Comparison of ENCODE assay signal across 20 cellular contexts in the genomic region with DNA sequence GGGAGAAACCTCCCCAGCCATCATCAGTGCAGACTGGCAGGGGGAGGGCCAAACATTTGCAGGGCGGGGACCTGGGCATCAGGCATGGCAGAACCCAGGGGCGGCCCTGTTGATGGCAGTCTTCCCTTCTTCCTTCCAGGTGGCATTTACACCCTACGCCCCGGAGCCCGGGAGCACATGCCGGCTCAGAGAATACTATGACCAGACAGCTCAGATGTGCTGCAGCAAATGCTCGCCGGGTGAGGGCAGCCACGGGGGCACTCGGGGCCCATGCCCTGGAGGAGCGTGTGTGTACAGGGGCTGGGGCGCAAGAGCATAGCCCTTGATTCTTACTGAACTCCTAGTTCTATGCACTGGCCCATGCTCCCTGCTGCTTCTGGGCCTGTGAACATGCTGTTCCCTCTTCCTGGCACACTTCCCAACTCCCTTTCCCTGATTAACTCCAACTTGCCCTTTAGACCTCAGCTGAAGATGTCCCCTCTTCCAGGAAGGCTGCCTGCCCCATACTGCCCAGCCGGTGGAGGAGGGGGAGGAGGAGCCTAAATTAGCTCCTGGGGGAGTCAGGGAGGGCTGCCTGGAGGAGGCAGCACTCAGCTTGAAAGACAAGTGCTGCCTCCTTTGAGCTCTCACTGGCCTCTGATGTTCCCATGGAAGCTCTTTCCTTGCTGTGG. TPM values are rescaled to one million over a fixed set of nuclear protein-coding genes. Genes with fewer than 3 reads are reported as not detected.
A peak's percentile ranks its signal among the peaks of the same experiment; 100 is the strongest.
DNase-seq lines count a peak whose midpoint lies in the region; ATAC-seq and TF ChIP-seq lines count a peak whose summit lies in the region.
"Had no signal": no experiment of that assay in that cellular context is flagged by ENCODE, and none has a peak within 500 bp of the region (broad histone marks: within the 10 kb centered on the region; RNA-seq: fewer than 3 reads in every experiment).

No MANE protein-coding gene starts in this region.

- H3K27me3 ChIP-seq in GM23338 (ENCODE audit: insufficient read depth): no peaks in the 10 kb centered on the region
- H3K27me3 ChIP-seq in BE2C: peaks cover 10% of the 10 kb centered on the region; the same call in 1 of the 2 replicates
- H3K27me3 ChIP-seq: brain microvascular endothelial cell, testis had no signal

- ATAC-seq in GM23338 (peak; percentile 12), natural killer cell (no peak)
- ATAC-seq: left ventricle myocardium superior had no signal

- H3K36me3 Mint-ChIP-seq in GM23338 (ENCODE audit: low read depth): peaks cover 11% of the 10 kb centered on the region
- peaks cover 66% of the 10 kb centered on the region for H3K36me3 Mint-ChIP-seq in activated T-helper 2 cell treated with anti-CD3 and anti-CD28 coated beads, Interferon-gamma antibody, Interleukin-2, Interleukin-4, amounts not matched to agents 10 μg/mL and 5 μg/mL and 100 μg/mL, durations not matched to agents 14 hours and 24 hours and 36 hours (ENCODE audit: low read depth)
- no peaks in the 10 kb centered on the region for H3K36me3 Mint-ChIP-seq in natural killer cell

- H3K27me3 Mint-ChIP-seq in GM23338 (ENCODE audit: insufficient read depth, low read depth, poor library complexity) (peaks cover 7% of the 10 kb centered on the region), natural killer cell (ENCODE audit: low read depth in 2 of 2) (no peaks in the 10 kb centered on the region)
- no peaks in the 10 kb centered on the region for H3K27me3 Mint-ChIP-seq in activated T-helper 2 cell treated with anti-CD3 and anti-CD28 coated beads, Interferon-gamma antibody, Interleukin-2, Interleukin-4, amounts not matched to agents 10 μg/mL and 5 μg/mL and 100 μg/mL, durations not matched to agents 14 hours and 24 hours and 36 hours (ENCODE audit: low read depth)
- H3K27me3 Mint-ChIP-seq: activated naive CD8-positive, alpha-beta T cell treated with anti-CD3 and anti-CD28 coated beads for 36 hours had no signal

- peaks cover 19% of the 10 kb centered on the region for H3K4me1 Mint-ChIP-seq in GM23338
- H3K4me1 Mint-ChIP-seq in activated T-helper 2 cell treated with anti-CD3 and anti-CD28 coated beads, Interferon-gamma antibody, Interleukin-2, Interleukin-4, amounts not matched to agents 10 μg/mL and 5 μg/mL and 100 μg/mL, durations not matched to agents 14 hours and 24 hours and 36 hours (ENCODE audit: low read depth): peaks cover 37% of the 10 kb centered on the region
- peaks cover 48 to 82% of the 10 kb centered on the region in 2 donors for H3K4me1 Mint-ChIP-seq in natural killer cell

- H3K36me3 ChIP-seq in GM23338 (ENCODE audit: insufficient read depth): no peaks in the 10 kb centered on the region
- no peaks in the 10 kb centered on the region for H3K36me3 ChIP-seq in BE2C
- H3K36me3 ChIP-seq: brain microvascular endothelial cell, HAP-1 had no signal

- H3K4me3 Mint-ChIP-seq in GM23338 (no peak overlapping the region), natural killer cell (no peak overlapping the region)
- no peak overlapping the region for H3K4me3 Mint-ChIP-seq in activated T-helper 2 cell treated with anti-CD3 and anti-CD28 coated beads, Interferon-gamma antibody, Interleukin-2, Interleukin-4, amounts not matched to agents 10 μg/mL and 5 μg/mL and 100 μg/mL, durations not matched to agents 14 hours and 24 hours and 36 hours (ENCODE audit: low read depth)
- H3K4me3 Mint-ChIP-seq: activated naive CD8-positive, alpha-beta T cell treated with anti-CD3 and anti-CD28 coated beads for 36 hours had no signal

- H2AFZ ChIP-seq in GM23338: no peak overlapping the region
- H2AFZ ChIP-seq: parathyroid adenoma had no signal

- peaks cover 14% of the 10 kb centered on the region for H3K9me3 Mint-ChIP-seq in GM23338
- no peaks in the 10 kb centered on the region for H3K9me3 Mint-ChIP-seq in activated T-helper 2 cell treated with anti-CD3 and anti-CD28 coated beads, Interferon-gamma antibody, Interleukin-2, Interleukin-4, amounts not matched to agents 10 μg/mL and 5 μg/mL and 100 μg/mL, durations not matched to agents 14 hours and 24 hours and 36 hours
- no peaks in the 10 kb centered on the region for H3K9me3 Mint-ChIP-seq in natural killer cell
- H3K9me3 Mint-ChIP-seq: activated naive CD8-positive, alpha-beta T cell treated with anti-CD3 and anti-CD28 coated beads for 36 hours had no signal

- H3K27ac Mint-ChIP-seq in GM23338: no peak overlapping the region
- H3K27ac Mint-ChIP-seq in activated T-helper 2 cell treated with anti-CD3 and anti-CD28 coated beads, Interferon-gamma antibody, Interleukin-2, Interleukin-4, amounts not matched to agents 10 μg/mL and 5 μg/mL and 100 μg/mL, durations not matched to agents 14 hours and 24 hours and 36 hours: peak overlapping the region; percentile 67
- peak overlapping the region; percentile 66 to 99 for H3K27ac Mint-ChIP-seq in natural killer cell
- H3K27ac Mint-ChIP-seq: activated naive CD8-positive, alpha-beta T cell treated with anti-CD3 and anti-CD28 coated beads for 36 hours had no signal

- no peaks in the 10 kb centered on the region for H4K20me1 ChIP-seq in GM23338 (replicated peaks; ENCODE audit: insufficient read depth)

- H3K4me3 ChIP-seq in GM23338: no peak overlapping the region
- H3K4me3 ChIP-seq in BE2C (ENCODE audit: low read depth, low read length): no peak overlapping the region
- H3K4me3 ChIP-seq: HAP-1, testis had no signal

- H3K27ac ChIP-seq in C4-2B: peak overlapping the region; percentile 61
- H3K27ac ChIP-seq in GM23338 (ENCODE audit: low read depth): no peak overlapping the region
- H3K27ac ChIP-seq: brain microvascular endothelial cell, parathyroid adenoma, testis had no signal

- H3K4me1 ChIP-seq in GM23338 (ENCODE audit: insufficient read depth) (peaks cover 7% of the 10 kb centered on the region; the same call in 1 of the 2 replicates), BE2C (no peaks in the 10 kb centered on the region)
- H3K4me1 ChIP-seq: parathyroid adenoma had no signal

- TF ChIP-seq CTCF in C4-2B (conservative IDR thresholded peaks at IDR 0.05): no peak
- TF ChIP-seq CTCF in GM23338 (conservative IDR thresholded peaks at IDR 0.05; ENCODE audit: low read depth in 2 of 2): no peak
- TF ChIP-seq CTCF in natural killer cell (IDR thresholded peaks at IDR 0.05): no peak
- no peak for TF ChIP-seq CTCF in BE2C (IDR thresholded peaks at IDR 0.05; ENCODE audit: low read depth, low read length)

- intact Hi-C loops in activated T-helper 2 cell treated with anti-CD3 and anti-CD28 coated beads, Interferon-gamma antibody, Interleukin-2, Interleukin-4, amounts not matched to agents 10 μg/mL and 5 μg/mL and 100 μg/mL, durations not matched to agents 14 hours and 24 hours and 36 hours (cut with micrococcal nuclease): no loop called here
- intact Hi-C loops in natural killer cell (cut with micrococcal nuclease): no loop called here

- H3K79me2 ChIP-seq in GM23338 (replicated peaks; ENCODE audit: insufficient read depth): no peaks in the 10 kb centered on the region
- H3K79me2 ChIP-seq: parathyroid adenoma had no signal

- H3K9me2 ChIP-seq in GM23338 (ENCODE audit: insufficient read depth): no peaks in the 10 kb centered on the region

- H3F3A ChIP-seq in GM23338 (replicated peaks; ENCODE audit: low read depth): no peaks in the 10 kb centered on the region

- 0 out of 2 replicates have a peak overlapping the region, but pooled peaks have one; percentile 38 for H3K4me2 ChIP-seq in GM23338

- H3K9me3 ChIP-seq in BE2C: no peaks in the 10 kb centered on the region
- H3K9me3 ChIP-seq: HAP-1, testis had no signal

- no peak for DNase-seq in GM23338 (ENCODE audit: low spot score)
- no peak for DNase-seq in activated T-helper 2 cell treated with anti-CD3 and anti-CD28 coated beads, Interferon-gamma antibody, Interleukin-2, Interleukin-4, amounts not matched to agents 10 μg/mL and 5 μg/mL and 100 μg/mL, durations not matched to agents 14 hours and 24 hours and 36 hours (ENCODE audit: low spot score)
- no peak for DNase-seq in natural killer cell
- DNase-seq in amniotic stem cell (lab: John Stamatoyannopoulos, UW): no peak
- DNase-seq in C1 segment of cervical spinal cord (lab: John Stamatoyannopoulos, UW): no peak
- no peak for DNase-seq in BE2C
- no peak for DNase-seq in activated CD4-positive, CD25-positive, alpha-beta regulatory T cell treated with anti-CD3 and anti-CD28 coated beads, Interleukin-2, amount 50 U/mL, for 72 hours
- DNase-seq: activated CD4-positive, CD25-positive, alpha-beta regulatory T cell; activated naive CD8-positive, alpha-beta T cell treated with anti-CD3 and anti-CD28 coated beads for 36 hours; cortex of kidney; DMS79; left ventricle myocardium superior; NCI-H187; stimulated activated CD4-positive, alpha-beta T cell treated with anti-CD3 and anti-CD28 coated beads, Interleukin-4, amount 100 ng/mL, for 24 hours; testis had no signal

TF ChIP-seq in GM23338, 12 proteins besides CTCF, POLR2A, EP300 and RAD21 (continues in another document):
- TF ChIP-seq NANOG (IDR thresholded peaks at IDR 0.05; ENCODE audit: borderline replicate concordance): no peak

RNA-seq across cellular contexts. Expression of a gene that starts 22.0 kb away (rescaled TPM):
- total RNA-seq in GM23338 (2014; rRNA removed; shearing (Covaris generic)): 1.8 and 4.1 TPM in 2 replicates
- 0.68 and 0.91 TPM in 2 replicates for polyA plus RNA-seq in GM23338 (2016; fragmentation: Nextera tagmentation; extraction: Ambion mirVana)
- 150 and 153 TPM in 2 replicates for total RNA-seq in activated T-helper 2 cell treated with anti-CD3 and anti-CD28 coated beads, Interferon-gamma antibody, Interleukin-2, Interleukin-4, amounts not matched to agents 10 μg/mL and 5 μg/mL and 100 μg/mL, durations not matched to agents 14 hours and 24 hours and 36 hours
- 100 to 1,000 TPM; 152 to 173 (median 172) TPM for total RNA-seq in natural killer cell
- 0.77 TPM for polyA plus RNA-seq in BE2C (2012; ENCODE audit: insufficient read depth, insufficient read length, low read depth)
- total RNA-seq: MCF 10A had no signal

RNA-seq across cellular contexts. Expression of a gene that starts 41.0 kb away (rescaled TPM):
- 34.7 and 34.9 TPM in 2 replicates for total RNA-seq in GM23338 (2014; rRNA removed; shearing (Covaris generic))
- 7.5 and 10.7 TPM in 2 replicates for polyA plus RNA-seq in GM23338 (2016; fragmentation: Nextera tagmentation; extraction: Ambion mirVana)
- total RNA-seq in activated T-helper 2 cell treated with anti-CD3 and anti-CD28 coated beads, Interferon-gamma antibody, Interleukin-2, Interleukin-4, amounts not matched to agents 10 μg/mL and 5 μg/mL and 100 μg/mL, durations not matched to agents 14 hours and 24 hours and 36 hours: 28.6 and 32.1 TPM in 2 replicates
- 10 to 100 TPM; 66.3 to 94.0 (median 81.7) TPM for total RNA-seq in natural killer cell
- 13.4 TPM for polyA plus RNA-seq in BE2C (2012; ENCODE audit: insufficient read depth, insufficient read length, low read depth)

Comparison
In these comparisons a context has a peak if more than half of its experiments do, and no peak if none do; other contexts are left out.
1. RNA of a gene that starts 22.0 kb away (total RNA-seq): 152 to 173 TPM in natural killer cell and 150 to 153 TPM in activated T-helper 2 cell treated with anti-CD3 and anti-CD28 coated beads, Interferon-gamma antibody, Interleukin-2, Interleukin-4, amounts not matched to agents 10 μg/mL and 5 μg/mL and 100 μg/mL, durations not matched to agents 14 hours and 24 hours and 36 hours; 1.8 to 4.1 TPM in GM23338; every median in the first group is over 10 times any median in the second.